ENCODE assay signal across 9 cellular contexts in genomic region chr17:35795007-35795870, GRCh38. TPM values are rescaled to one million over a fixed set of nuclear protein-coding genes. Genes with fewer than 3 reads are reported as not detected.
DNase-seq lines count a peak whose midpoint lies in the region; ATAC-seq, FAIRE-seq and TF ChIP-seq lines count a peak whose summit lies in the region.
"Had no signal": no experiment of that assay in that cellular context is flagged by ENCODE, and none has a peak within 500 bp of the region (broad histone marks: within the 10 kb centered on the region; RNA-seq: fewer than 3 reads in every experiment).

MMP28 (minus strand) TSS chr17:35795641; CDS start chr17:35795377, 264 bp downstream.

- peak within 1 kb of the TSS; percentile 88 for H3K4me2 ChIP-seq in OCI-LY3 (ENCODE audit: low read length)

- FAIRE-seq in GM12892 (lab: Jason Lieb, UNC): no peak
- FAIRE-seq: TTC549 had no signal

- peak; percentile 82 for ATAC-seq in activated naive CD8-positive, alpha-beta T cell treated with anti-CD3 and anti-CD28 coated beads, Interleukin-2, amount 10 ng/mL, durations not matched to agents 7 days and 5 days (ENCODE audit: low read depth)
- ATAC-seq in left ventricle myocardium superior: peak; percentile 71
- no peak for ATAC-seq in GM18505 (IDR thresholded peaks at IDR 0.05; ENCODE audit: unreplicated experiment)
- ATAC-seq in HG02588 (IDR thresholded peaks at IDR 0.05; ENCODE audit: unreplicated experiment): no peak

- no peaks in the 10 kb centered on the region for H3K9me3 Mint-ChIP-seq in activated naive CD8-positive, alpha-beta T cell treated with anti-CD3 and anti-CD28 coated beads, Interleukin-2, amount 10 ng/mL, durations not matched to agents 7 days and 5 days

- H3K4me3 Mint-ChIP-seq in activated naive CD8-positive, alpha-beta T cell treated with anti-CD3 and anti-CD28 coated beads, Interleukin-2, amount 10 ng/mL, durations not matched to agents 7 days and 5 days: peak within 1 kb of the TSS; percentile 76

- H3K27ac ChIP-seq in OCI-LY3 (ENCODE audit: low read length) (no peak within 1 kb of the TSS), rectal smooth muscle tissue (ENCODE audit: low read depth, low read length) (peak within 1 kb of the TSS; percentile 19)

- H3K9ac ChIP-seq in OCI-LY3 (ENCODE audit: low read length) (no peak within 1 kb of the TSS; the same call in 1 of the 2 replicates), rectal smooth muscle tissue (ENCODE audit: low read length) (peak within 1 kb of the TSS; percentile 29)

- intact Hi-C loops in left ventricle myocardium superior (cut with micrococcal nuclease): no loop called here

- H3K27me3 Mint-ChIP-seq in activated naive CD8-positive, alpha-beta T cell treated with anti-CD3 and anti-CD28 coated beads, Interleukin-2, amount 10 ng/mL, durations not matched to agents 7 days and 5 days: peaks cover 64% of the 10 kb centered on the region

- no peak for TF ChIP-seq POLR2A in GM12892 (IDR thresholded peaks at IDR 0.05; ENCODE audit: low read depth, low read length)
- no peak for TF ChIP-seq POLR2A in GM18505 (IDR thresholded peaks at IDR 0.05; ENCODE audit: borderline replicate concordance, extremely low read depth, insufficient read depth, insufficient read length)

- peaks cover 12% of the 10 kb centered on the region for H3K4me1 Mint-ChIP-seq in activated naive CD8-positive, alpha-beta T cell treated with anti-CD3 and anti-CD28 coated beads, Interleukin-2, amount 10 ng/mL, durations not matched to agents 7 days and 5 days

- H3K79me2 ChIP-seq in OCI-LY3 (ENCODE audit: low read length): no peaks in the 10 kb centered on the region

- H3K36me3 ChIP-seq in OCI-LY3 (replicated peaks; ENCODE audit: low read depth, low read length) (no peaks in the 10 kb centered on the region), rectal smooth muscle tissue (ENCODE audit: control insufficient read depth, insufficient read depth, low read length) (no peaks in the 10 kb centered on the region)

- H2AFZ ChIP-seq in OCI-LY3 (ENCODE audit: low read depth, low read length): no peak within 1 kb of the TSS

- H3K9me3 ChIP-seq in OCI-LY3 (ENCODE audit: insufficient read depth, low read length): no peaks in the 10 kb centered on the region

- H3K27ac Mint-ChIP-seq in activated naive CD8-positive, alpha-beta T cell treated with anti-CD3 and anti-CD28 coated beads, Interleukin-2, amount 10 ng/mL, durations not matched to agents 7 days and 5 days: no peak within 1 kb of the TSS

- H3K4me1 ChIP-seq in OCI-LY3 (ENCODE audit: low read length) (0 out of 2 replicates have a peak, but pooled peaks cover 3% of the 10 kb centered on the region), rectal smooth muscle tissue (ENCODE audit: control insufficient read depth, insufficient read depth, low read length) (peaks cover 20% of the 10 kb centered on the region)

- TF ChIP-seq CTCF in OCI-LY3 (IDR thresholded peaks at IDR 0.05; ENCODE audit: low read depth, low read length): no peak

- peak; percentile 46 for DNase-seq in GM12892 (ENCODE audit: insufficient read length)
- DNase-seq in activated naive CD8-positive, alpha-beta T cell treated with anti-CD3 and anti-CD28 coated beads, Interleukin-2, amount 10 ng/mL, durations not matched to agents 7 days and 5 days: peak; percentile 66
- DNase-seq in left ventricle myocardium superior: peak; percentile 59
- DNase-seq in NCI-H446 (lab: John Stamatoyannopoulos, UW): no peak

- no peaks in the 10 kb centered on the region for H4K20me1 ChIP-seq in OCI-LY3 (ENCODE audit: insufficient read depth, low read length)

- no peaks in the 10 kb centered on the region for H3K36me3 Mint-ChIP-seq in activated naive CD8-positive, alpha-beta T cell treated with anti-CD3 and anti-CD28 coated beads, Interleukin-2, amount 10 ng/mL, durations not matched to agents 7 days and 5 days

- H3K4me3 ChIP-seq in OCI-LY3 (ENCODE audit: low read length) (peak within 1 kb of the TSS; percentile 73), rectal smooth muscle tissue (ENCODE audit: low read length) (peak within 1 kb of the TSS; percentile 82)

- peaks cover 73% of the 10 kb centered on the region for H3K27me3 ChIP-seq in OCI-LY3 (ENCODE audit: low read depth, low read length)
- no peaks in the 10 kb centered on the region for H3K27me3 ChIP-seq in rectal smooth muscle tissue (ENCODE audit: control insufficient read depth, insufficient read depth, low read length)

- POLR2A ChIA-PET in activated naive CD8-positive, alpha-beta T cell treated with anti-CD3 and anti-CD28 coated beads, Interleukin-2, amount 10 ng/mL, durations not matched to agents 7 days and 5 days (lab: Charles Lee): interaction anchor here (0.5 to 4.0 kb wide), 5 partner anchors 9 to 205 kb away, joined by 3 to 21 read pairs (median 3); partner anchors contain the start of genes C17orf50 and TAF15

RNA-seq across cellular contexts. Expression of gene MMP28, which starts in this region (rescaled TPM):
- polyA plus RNA-seq in GM12892 (2012; ENCODE audit: missing spikeins): not detected
- under 1 TPM; 0.45 to 0.75 TPM for total RNA-seq in activated naive CD8-positive, alpha-beta T cell treated with anti-CD3 and anti-CD28 coated beads, Interleukin-2, amount 10 ng/mL, durations not matched to agents 7 days and 5 days
- 1.5 TPM for total RNA-seq in left ventricle myocardium superior

Comparison
In these comparisons a context has a peak if more than half of its experiments do, and no peak if none do; other contexts are left out.
1. Peak in DNase-seq and ATAC-seq in activated naive CD8-positive, alpha-beta T cell treated with anti-CD3 and anti-CD28 coated beads, Interleukin-2, amount 10 ng/mL, durations not matched to agents 7 days and 5 days; RNA of the gene not detected or under 1 TPM.
2. DNase-seq: peak in GM12892 (single experiment) and left ventricle myocardium superior (single experiment); none in NCI-H446 (0 of 2).